Comparison of ENCODE assay signal across 27 cellular contexts in genomic region chr7:81181066-81181465, GRCh38.
"Had no signal": no experiment of that assay in that cellular context is flagged by ENCODE, and none has a peak within 500 bp of the region (broad histone marks: within the 10 kb centered on the region; RNA-seq: fewer than 3 reads in every experiment).

No MANE protein-coding gene starts in this region.

- H3K4me3 Mint-ChIP-seq: nephron; neural progenitor cell; stimulated activated effector memory CD8-positive, alpha-beta T cell treated with anti-CD3 and anti-CD28 coated beads, Interleukin-12 subunit alpha, Interleukin-12 subunit beta, amount 100 ng/mL, for 72 hours; stimulated activated naive B cell treated with anti-CD40 and anti-IgM and Interleukin-4, amounts not matched to agents 10 μg/mL and 1 μg/mL and 100 μg/mL, for 72 hours; stimulated activated naive CD8-positive, alpha-beta T cell treated with anti-CD3 and anti-CD28 coated beads, Interleukin-15, Interleukin-2, amounts not matched to agents 100 ng/mL and 50 ng/mL, for 24 hours had no signal

- ATAC-seq: psoas muscle; right cardiac atrium; right lobe of liver; stimulated activated effector memory CD8-positive, alpha-beta T cell treated with anti-CD3 and anti-CD28 coated beads, Interleukin-12 subunit alpha, Interleukin-12 subunit beta, amount 100 ng/mL, for 72 hours; stimulated activated naive B cell treated with anti-CD40 and anti-IgM and Interleukin-4, amounts not matched to agents 10 μg/mL and 1 μg/mL and 100 μg/mL, for 72 hours had no signal

- H3K4me3 ChIP-seq: neural progenitor cell, ovary, psoas muscle, right lobe of liver, sigmoid colon, stomach, thoracic aorta, thyroid gland, tibial nerve, upper lobe of left lung, vagina had no signal

- H3K4me1 ChIP-seq: neural progenitor cell, parathyroid adenoma, psoas muscle, right lobe of liver, sigmoid colon, stomach, thyroid gland, tibial nerve, upper lobe of left lung, vagina had no signal

- H3K4me2 ChIP-seq: neural progenitor cell had no signal

- H3K27ac ChIP-seq: neural progenitor cell, ovary, parathyroid adenoma, psoas muscle, right lobe of liver, sigmoid colon, stomach, thoracic aorta, thyroid gland, tibial nerve, upper lobe of left lung, vagina had no signal

- H2AFZ ChIP-seq: neural progenitor cell, parathyroid adenoma had no signal

- H3K79me2 ChIP-seq: parathyroid adenoma had no signal

- H3K27me3 ChIP-seq: neural progenitor cell, ovary, right lobe of liver, sigmoid colon, stomach, thyroid gland, tibial nerve, upper lobe of left lung, vagina had no signal

- H3K27me3 Mint-ChIP-seq: progenitor cell of endocrine pancreas; stimulated activated naive B cell treated with anti-CD40 and anti-IgM and Interleukin-4, amounts not matched to agents 10 μg/mL and 1 μg/mL and 100 μg/mL, for 72 hours; stimulated activated naive CD8-positive, alpha-beta T cell treated with anti-CD3 and anti-CD28 coated beads, Interleukin-15, Interleukin-2, amounts not matched to agents 100 ng/mL and 50 ng/mL, for 24 hours had no signal

- H3K36me3 ChIP-seq: neural progenitor cell, ovary, right lobe of liver, sigmoid colon, stomach, thoracic aorta, thyroid gland, tibial nerve, upper lobe of left lung, vagina had no signal

- DNase-seq: occipital lobe; ovary; posterior cingulate gyrus; psoas muscle; right cardiac atrium; right lobe of liver; sigmoid colon; small intestine; stimulated activated CD4-positive, alpha-beta T cell treated with anti-CD3 and anti-CD28 coated beads, Interleukin-15, amount 100 ng/mL, for 24 hours; stimulated activated CD4-positive, alpha-beta T cell treated with anti-CD3 and anti-CD28 coated beads, Interleukin-2, amount 100 ng/mL, for 24 hours; stimulated activated CD4-positive, alpha-beta T cell treated with anti-CD3 and anti-CD28 coated beads, Interleukin-2, amount 100 ng/mL, for 48 hours; stimulated activated CD4-positive, alpha-beta T cell treated with anti-CD3 and anti-CD28 coated beads, Interleukin-4, amount 100 ng/mL, for 24 hours; stimulated activated naive B cell treated with anti-CD40 and anti-IgM and Interleukin-4, amounts not matched to agents 10 μg/mL and 1 μg/mL and 100 μg/mL, for 72 hours; stimulated activated naive CD4-positive, alpha-beta T cell treated with Interleukin-2 at 50 U/mL for 16 hours; stomach; thyroid gland; trophoblast cell; upper lobe of left lung had no signal

- H3K4me1 Mint-ChIP-seq: nephron; stimulated activated effector memory CD8-positive, alpha-beta T cell treated with anti-CD3 and anti-CD28 coated beads, Interleukin-12 subunit alpha, Interleukin-12 subunit beta, amount 100 ng/mL, for 72 hours; stimulated activated naive B cell treated with anti-CD40 and anti-IgM and Interleukin-4, amounts not matched to agents 10 μg/mL and 1 μg/mL and 100 μg/mL, for 72 hours had no signal

- H3K36me3 Mint-ChIP-seq: stimulated activated effector memory CD8-positive, alpha-beta T cell treated with anti-CD3 and anti-CD28 coated beads, Interleukin-12 subunit alpha, Interleukin-12 subunit beta, amount 100 ng/mL, for 72 hours; stimulated activated naive B cell treated with anti-CD40 and anti-IgM and Interleukin-4, amounts not matched to agents 10 μg/mL and 1 μg/mL and 100 μg/mL, for 72 hours had no signal

- H3K27ac Mint-ChIP-seq: nephron; neural progenitor cell; progenitor cell of endocrine pancreas; stimulated activated effector memory CD8-positive, alpha-beta T cell treated with anti-CD3 and anti-CD28 coated beads, Interleukin-12 subunit alpha, Interleukin-12 subunit beta, amount 100 ng/mL, for 72 hours; stimulated activated naive B cell treated with anti-CD40 and anti-IgM and Interleukin-4, amounts not matched to agents 10 μg/mL and 1 μg/mL and 100 μg/mL, for 72 hours; stimulated activated naive CD8-positive, alpha-beta T cell treated with anti-CD3 and anti-CD28 coated beads, Interleukin-15, Interleukin-2, amounts not matched to agents 100 ng/mL and 50 ng/mL, for 24 hours had no signal

- H3K9ac ChIP-seq: neural progenitor cell, parathyroid adenoma had no signal

- H3K9me3 ChIP-seq: ovary, psoas muscle, right lobe of liver, sigmoid colon, thoracic aorta, thyroid gland, tibial nerve, upper lobe of left lung, vagina had no signal
